Comparison of ENCODE assay signal across 19 cellular contexts in the genomic region with DNA sequence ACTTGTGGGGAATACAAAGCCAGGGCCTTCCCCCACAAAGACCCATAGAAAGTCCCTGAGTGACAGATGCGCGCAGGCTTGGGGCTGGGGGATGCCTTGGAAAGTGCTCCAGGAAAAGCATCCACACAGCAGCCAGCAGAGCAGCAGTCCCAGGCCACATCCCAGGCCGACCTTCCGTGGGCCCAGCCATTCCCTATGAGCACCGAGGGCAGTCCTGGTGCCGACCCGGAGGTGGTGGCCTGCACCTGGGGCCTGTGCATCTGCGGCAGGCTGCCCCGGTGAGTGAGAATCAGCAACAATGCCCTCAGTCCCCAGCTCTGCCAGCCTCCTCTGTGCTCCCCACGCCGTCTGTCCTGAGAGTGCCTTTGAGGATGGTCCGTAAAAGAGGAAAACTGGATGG. TPM values are rescaled to one million over a fixed set of nuclear protein-coding genes. Genes with fewer than 3 reads are reported as not detected.
DNase-seq lines count a peak whose midpoint lies in the region; ATAC-seq and TF ChIP-seq lines count a peak whose summit lies in the region.
"Had no signal": no experiment of that assay in that cellular context is flagged by ENCODE, and none has a peak within 500 bp of the region (broad histone marks: within the 10 kb centered on the region; RNA-seq: fewer than 3 reads in every experiment).

No MANE protein-coding gene starts in this region.

- H3K36me3 ChIP-seq in lower lobe of right lung = peaks cover 60% of the 10 kb centered on the region

- no peak overlapping the region for H3K27ac ChIP-seq in lower lobe of right lung
- H3K27ac ChIP-seq: BLaER1, C4-2B had no signal

- no peak overlapping the region for H3K4me3 ChIP-seq in lower lobe of right lung
- H3K4me3 ChIP-seq: BLaER1, GM12878, GM23338 had no signal

- ATAC-seq in left colon (peak; percentile 11), lower lobe of right lung (no peak)
- ATAC-seq: CD8-positive, alpha-beta T cell; GM12878; GM23338; HCT116 had no signal

- no peaks in the 10 kb centered on the region for H3K9me3 ChIP-seq in lower lobe of right lung
- H3K9me3 ChIP-seq: BLaER1, Caco-2 had no signal

- intact Hi-C loops in left colon (cut with DNase I, micrococcal nuclease) = no loop called here
- intact Hi-C loops in lower lobe of right lung (cut with DNase I) = no loop called here
- intact Hi-C loops in posterior vena cava (cut with DNase I) = no loop called here

- no peak for TF ChIP-seq CTCF in lower lobe of right lung (IDR thresholded peaks at IDR 0.05)

- H3K27me3 ChIP-seq in lower lobe of right lung (ENCODE audit: low read depth) = no peaks in the 10 kb centered on the region
- H3K27me3 ChIP-seq: BLaER1 had no signal

- H3K4me1 ChIP-seq in lower lobe of right lung = peaks cover 5% of the 10 kb centered on the region
- H3K4me1 ChIP-seq: Caco-2 had no signal

- DNase-seq in left colon (no peak), lower lobe of right lung (peak; percentile 28), posterior vena cava (ENCODE audit: low spot score) (peak; percentile 65), mesenteric fat pad (ENCODE audit: low spot score) (no peak), NCI-H2196 treated with DMSO at 0.1 percent for 48 hours (lab: John Stamatoyannopoulos, UW; ENCODE audit: unreplicated experiment) (no peak), DMS53 (lab: John Stamatoyannopoulos, UW) (no peak)
- DNase-seq: Caco-2; CD4-positive, CD25-positive, alpha-beta regulatory T cell; CD8-positive, alpha-beta T cell; DMS153; DMS79; EL; GDM1; H9 had no signal

RNA-seq across cellular contexts. Expression of a gene that starts 26.4 kb away (rescaled TPM):
- 10 to 100 TPM; 50.7 to 56.3 TPM for total RNA-seq in left colon
- total RNA-seq in lower lobe of right lung = 27.6 TPM
- total RNA-seq in posterior vena cava = 10 to 100 TPM; 19.7 to 21.6 TPM
- total RNA-seq in mesenteric fat pad = 23.5 TPM

RNA-seq across cellular contexts. Expression of a gene that starts 44.6 kb away (rescaled TPM):
- total RNA-seq in left colon = 10 to 100 TPM; 43.1 to 53.2 TPM
- 48.9 TPM for total RNA-seq in lower lobe of right lung
- total RNA-seq in posterior vena cava = 10 to 100 TPM; 57.5 to 59.6 TPM
- 55.8 TPM for total RNA-seq in mesenteric fat pad

Comparison
In these comparisons a context has a peak if more than half of its experiments do, and no peak if none do; other contexts are left out.
1. DNase-seq: peak in lower lobe of right lung (single experiment) and posterior vena cava (single experiment); none in left colon (0 of 2), mesenteric fat pad (single experiment), NCI-H2196 treated with DMSO at 0.1 percent for 48 hours (single experiment) and DMS53 (single experiment).